Comparison of ENCODE assay signal across 5 cellular contexts in the genomic region with DNA sequence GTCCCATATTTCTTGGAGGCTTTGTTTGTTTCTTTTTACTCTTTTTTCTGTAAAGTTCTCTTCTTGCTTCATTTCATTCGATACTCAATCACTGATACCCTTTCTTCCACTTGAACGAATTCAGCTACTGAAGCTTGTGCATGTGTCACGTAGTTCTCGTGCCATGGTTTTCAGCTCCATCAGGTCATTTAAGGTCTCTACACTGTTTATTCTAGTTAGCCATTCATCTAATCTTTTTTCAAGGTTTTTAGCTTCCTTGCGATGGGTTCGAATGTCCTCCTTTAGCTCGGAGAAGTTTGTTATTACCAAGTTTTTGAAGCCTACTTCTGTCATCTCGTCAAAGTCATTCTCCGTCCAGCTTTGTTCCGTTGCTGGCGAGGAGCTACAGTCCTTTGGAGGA. TPM values are rescaled to one million over a fixed set of nuclear protein-coding genes. Genes with fewer than 3 reads are reported as not detected.
"Had no signal": no experiment of that assay in that cellular context is flagged by ENCODE, and none has a peak within 500 bp of the region (broad histone marks: within the 10 kb centered on the region; RNA-seq: fewer than 3 reads in every experiment).

No MANE protein-coding gene starts in this region.

RNA-seq across cellular contexts. Expression of gene CRYM, which starts 55.6 kb away (rescaled TPM):
- total RNA-seq: lung microvascular endothelial cell, mesenteric fat pad, myocyte had no signal
- polyA plus RNA-seq: immature natural killer cell; naive thymus-derived CD4-positive, alpha-beta T cell had no signal
